8 cellular contexts compared by ENCODE assay signal in the genomic region with DNA sequence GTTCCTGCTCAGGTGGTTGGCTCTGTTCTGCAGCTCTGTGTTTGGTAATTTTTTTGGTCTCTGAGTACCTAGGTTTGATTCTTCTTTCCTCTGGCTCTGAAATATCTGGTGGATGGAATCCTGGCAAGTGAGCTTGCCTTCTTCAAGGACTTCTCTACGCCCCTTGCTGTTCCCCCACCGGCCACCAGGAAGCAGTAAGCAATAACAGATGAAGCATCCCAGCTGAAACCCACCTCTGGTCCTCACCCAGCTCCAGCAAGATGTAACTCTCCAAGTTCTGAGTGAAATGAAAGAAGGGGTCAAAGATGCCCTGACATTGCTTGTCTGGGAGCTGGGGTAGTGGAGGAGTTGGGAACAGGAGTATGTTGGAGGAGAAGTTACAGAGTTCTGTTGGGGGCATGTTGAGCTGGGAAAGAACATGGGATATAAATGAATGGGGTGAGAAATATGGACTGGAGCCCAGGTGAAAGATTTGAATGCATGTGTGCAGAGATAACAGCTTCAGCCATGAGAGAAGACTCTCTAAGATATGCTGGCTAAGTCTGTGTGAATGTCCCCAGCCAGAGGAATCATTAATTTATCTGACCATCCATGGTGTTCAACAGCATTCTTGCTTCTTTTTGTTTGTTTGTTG. TPM values are rescaled to one million over a fixed set of nuclear protein-coding genes. Genes with fewer than 3 reads are reported as not detected.
A peak's percentile ranks its signal among the peaks of the same experiment; 100 is the strongest.
DNase-seq lines count a peak whose midpoint lies in the region; ATAC-seq and TF ChIP-seq lines count a peak whose summit lies in the region.

No MANE protein-coding gene starts in this region.

- peak; percentile 28; the same call in 1 of the 2 replicates for TF ChIP-seq CTCF in WI38 (IDR thresholded peaks at IDR 0.05; ENCODE audit: low read depth, low read length)
- peak; percentile 47 for TF ChIP-seq CTCF in fibroblast of mammary gland (conservative IDR thresholded peaks at IDR 0.05; ENCODE audit: control insufficient read depth, insufficient read depth, low read depth, low read length)
- TF ChIP-seq CTCF in smooth muscle cell (IDR thresholded peaks at IDR 0.05; ENCODE audit: borderline replicate concordance, insufficient read depth, poor library complexity, severe bottlenecking) = peak; percentile 49
- no peak for TF ChIP-seq CTCF in ascending aorta (IDR thresholded peaks at IDR 0.05)

- ATAC-seq in GM21515 (IDR thresholded peaks at IDR 0.05; ENCODE audit: unreplicated experiment) (no peak), GM18868 (IDR thresholded peaks at IDR 0.05; ENCODE audit: unreplicated experiment) (no peak)

- H2AFZ ChIP-seq in Karpas-422 (ENCODE audit: low read length) (no peak overlapping the region), smooth muscle cell (ENCODE audit: low read depth) (no peak overlapping the region)

- H4K20me1 ChIP-seq in Karpas-422 (ENCODE audit: insufficient read depth, low read depth, low read length) (0 out of 2 replicates have a peak, but pooled peaks cover 4% of the 10 kb centered on the region), smooth muscle cell (ENCODE audit: low read depth) (no peaks in the 10 kb centered on the region)

- no peaks in the 10 kb centered on the region for H3F3A ChIP-seq in smooth muscle cell (ENCODE audit: low read depth)

- H3K27ac ChIP-seq in Karpas-422 (ENCODE audit: low read length) (no peak overlapping the region), smooth muscle cell (ENCODE audit: low read depth) (no peak overlapping the region), ascending aorta (no peak overlapping the region)

- DNase-seq in Daoy (ENCODE audit: low read depth) (peak; percentile 51), Karpas-422 (peak; percentile 84), fibroblast of mammary gland (ENCODE audit: low read depth) (peak; percentile 14), smooth muscle cell (lab: John Stamatoyannopoulos, UW; ENCODE audit: unreplicated experiment) (no peak), ascending aorta (ENCODE audit: low spot score in 2 of 2) (no peak)

- H3K36me3 ChIP-seq in Karpas-422 (ENCODE audit: insufficient read depth, low read length) (no peaks in the 10 kb centered on the region), smooth muscle cell (ENCODE audit: low read depth) (no peaks in the 10 kb centered on the region), ascending aorta (no peaks in the 10 kb centered on the region)

- H3K4me2 ChIP-seq in Karpas-422 (ENCODE audit: low read depth, low read length, poor library complexity, severe bottlenecking) (no peak overlapping the region), smooth muscle cell (no peak overlapping the region)

- H3K9ac ChIP-seq in Karpas-422 (ENCODE audit: low read length) = no peak overlapping the region
- H3K9ac ChIP-seq in smooth muscle cell (ENCODE audit: low read depth) = no peak overlapping the region

- H3K9me2 ChIP-seq in Karpas-422 (replicated peaks; ENCODE audit: insufficient read depth, low read length) = no peaks in the 10 kb centered on the region

- H3K27me3 ChIP-seq in Karpas-422 (ENCODE audit: low read length) (no peaks in the 10 kb centered on the region), smooth muscle cell (ENCODE audit: low read depth) (peaks cover 92% of the 10 kb centered on the region), ascending aorta (no peaks in the 10 kb centered on the region)

- no peak overlapping the region for H3K4me3 ChIP-seq in Karpas-422 (ENCODE audit: low read length)
- H3K4me3 ChIP-seq in WI38 (ENCODE audit: low read depth, low read length) = no peak overlapping the region
- no peak overlapping the region for H3K4me3 ChIP-seq in fibroblast of mammary gland (ENCODE audit: control insufficient read depth, low read depth, low read length)
- H3K4me3 ChIP-seq in smooth muscle cell = no peak overlapping the region
- H3K4me3 ChIP-seq in ascending aorta = no peak overlapping the region

- H3K4me1 ChIP-seq in Karpas-422 (ENCODE audit: low read length) (no peaks in the 10 kb centered on the region), smooth muscle cell (ENCODE audit: low read depth) (no peaks in the 10 kb centered on the region), ascending aorta (no peaks in the 10 kb centered on the region)

- 10% methylated on average over 2 of the region's 2 CpGs for WGBS in smooth muscle cell (ENCODE audit: low lambda C conversion rate)

- H3K9me3 ChIP-seq in Karpas-422 (ENCODE audit: low read length) (no peaks in the 10 kb centered on the region), smooth muscle cell (replicated peaks; ENCODE audit: low read depth) (no peaks in the 10 kb centered on the region), ascending aorta (no peaks in the 10 kb centered on the region)

- no peaks in the 10 kb centered on the region for H3K79me2 ChIP-seq in Karpas-422 (ENCODE audit: low read length)
- no peaks in the 10 kb centered on the region for H3K79me2 ChIP-seq in smooth muscle cell (ENCODE audit: low read depth)

- intact Hi-C loops in ascending aorta (cut with DNase I) = no loop called here

RNA-seq across cellular contexts. Expression of a gene that starts 51.3 kb away (rescaled TPM):
- total RNA-seq in Daoy (2014; rRNA removed; shearing (Covaris generic)) = not detected in 2 replicates
- total RNA-seq in Karpas-422 (2014; rRNA removed; shearing (Covaris generic); ENCODE audit: low replicate concordance) = not detected in 2 replicates
- total RNA-seq in smooth muscle cell (not detected in 2 replicates), ascending aorta (not detected)
- polyA plus RNA-seq in smooth muscle cell = not detected in 2 replicates

Comparison
In these comparisons a context has a peak if more than half of its experiments do, and no peak if none do; other contexts are left out.
1. DNase-seq: peak in Daoy (single experiment), Karpas-422 (single experiment) and fibroblast of mammary gland (single experiment); none in smooth muscle cell (single experiment) and ascending aorta (0 of 2).
2. CTCF ChIP-seq: peak in WI38 (single experiment), fibroblast of mammary gland (single experiment) and smooth muscle cell (single experiment); none in ascending aorta (0 of 3).